ENCODE assay signal across 36 cellular contexts in the genomic region with DNA sequence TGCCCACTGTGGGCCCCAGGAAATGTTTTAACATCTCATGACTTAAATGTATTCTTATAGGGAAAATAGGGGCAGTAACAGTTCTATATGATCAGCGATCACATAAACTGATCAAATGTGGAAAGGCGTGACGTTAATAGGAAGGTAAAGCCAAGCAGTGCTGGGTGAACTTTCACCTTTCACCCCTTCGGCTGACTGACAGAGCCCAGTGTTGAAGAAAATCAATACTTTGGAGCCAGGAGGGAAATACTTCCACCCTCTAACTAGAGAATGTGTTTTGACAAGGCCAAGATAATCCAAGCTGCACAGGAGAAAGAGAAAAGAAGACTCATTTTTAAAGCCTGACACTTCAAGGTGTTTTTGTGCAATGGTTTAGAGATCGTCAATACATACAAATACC.
"Had no signal": no experiment of that assay in that cellular context is flagged by ENCODE, and none has a peak within 500 bp of the region (broad histone marks: within the 10 kb centered on the region; RNA-seq: fewer than 3 reads in every experiment).

No MANE protein-coding gene starts in this region.

- H3K27ac ChIP-seq: ascending aorta, breast epithelium, VCaP had no signal

- H3K27ac Mint-ChIP-seq: activated CD4-positive, alpha-beta memory T cell treated with anti-CD3 and anti-CD28 coated beads, Interleukin-2, amount 10 ng/mL, durations not matched to agents 7 days and 5 days; activated CD4-positive, alpha-beta T cell treated with anti-CD3 and anti-CD28 coated beads for 36 hours; activated CD4-positive, alpha-beta T cell treated with anti-CD3 and anti-CD28 coated beads, Interleukin-2, amount 10 ng/mL, durations not matched to agents 7 days and 5 days; activated CD8-positive, alpha-beta memory T cell treated with anti-CD3 and anti-CD28 coated beads, Interleukin-2, amount 10 ng/mL, durations not matched to agents 7 days and 5 days; activated CD8-positive, alpha-beta T cell treated with anti-CD3 and anti-CD28 coated beads, Interleukin-2, amount 10 ng/mL, durations not matched to agents 7 days and 5 days; activated naive CD4-positive, alpha-beta T cell treated with anti-CD3 and anti-CD28 coated beads, Interleukin-2, amount 10 ng/mL, durations not matched to agents 7 days and 5 days; activated naive CD4-positive, alpha-beta T cell treated with anti-CD3 and anti-CD28 coated beads, Interleukin-2, amount 50 U/mL, for 24 hours; activated naive CD8-positive, alpha-beta T cell; activated naive CD8-positive, alpha-beta T cell treated with anti-CD3 and anti-CD28 coated beads, Interleukin-2, amount 10 ng/mL, durations not matched to agents 7 days and 5 days; activated naive CD8-positive, alpha-beta T cell treated with anti-CD3 and anti-CD28 coated beads, Interleukin-2, amount 50 U/mL, for 24 hours; activated T-cell treated with anti-CD3 and anti-CD28 coated beads, Interleukin-2, amount 50 U/mL, for 24 hours; activated T-helper 2 cell treated with anti-CD3 and anti-CD28 coated beads, Interferon-gamma antibody, Interleukin-2, Interleukin-4, amounts not matched to agents 10 μg/mL and 5 μg/mL and 100 μg/mL, durations not matched to agents 14 hours and 24 hours and 36 hours; T-cell; T-helper 1 cell treated with Interleukin-12 subunit alpha and Interleukin-12 subunit beta and Interleukin-4 antibody, amounts not matched to agents 30 μg/mL and 1 μg/mL, for 36 hours; T-helper 2 cell treated with Interferon-gamma antibody and Interleukin-4, amounts not matched to agents 5 μg/mL and 100 μg/mL, for 36 hours had no signal

- H3K4me1 ChIP-seq: ascending aorta, breast epithelium had no signal

- H3K36me3 ChIP-seq: breast epithelium had no signal

- H3K4me3 Mint-ChIP-seq: activated CD4-positive, alpha-beta memory T cell treated with anti-CD3 and anti-CD28 coated beads, Interleukin-2, amount 10 ng/mL, durations not matched to agents 7 days and 5 days; activated CD4-positive, alpha-beta T cell treated with anti-CD3 and anti-CD28 coated beads for 36 hours; activated CD4-positive, alpha-beta T cell treated with anti-CD3 and anti-CD28 coated beads, Interleukin-2, amount 10 ng/mL, durations not matched to agents 7 days and 5 days; activated CD8-positive, alpha-beta memory T cell treated with anti-CD3 and anti-CD28 coated beads, Interleukin-2, amount 10 ng/mL, durations not matched to agents 7 days and 5 days; activated CD8-positive, alpha-beta T cell treated with anti-CD3 and anti-CD28 coated beads, Interleukin-2, amount 10 ng/mL, durations not matched to agents 7 days and 5 days; activated naive CD4-positive, alpha-beta T cell treated with anti-CD3 and anti-CD28 coated beads, Interleukin-2, amount 10 ng/mL, durations not matched to agents 7 days and 5 days; activated naive CD4-positive, alpha-beta T cell treated with anti-CD3 and anti-CD28 coated beads, Interleukin-2, amount 50 U/mL, for 24 hours; activated naive CD8-positive, alpha-beta T cell; activated naive CD8-positive, alpha-beta T cell treated with anti-CD3 and anti-CD28 coated beads, Interleukin-2, amount 10 ng/mL, durations not matched to agents 7 days and 5 days; activated naive CD8-positive, alpha-beta T cell treated with anti-CD3 and anti-CD28 coated beads, Interleukin-2, amount 50 U/mL, for 24 hours; activated T-cell treated with anti-CD3 and anti-CD28 coated beads, Interleukin-2, amount 50 U/mL, for 24 hours; brain; T-cell; T-helper 1 cell treated with Interleukin-12 subunit alpha and Interleukin-12 subunit beta and Interleukin-4 antibody, amounts not matched to agents 30 μg/mL and 1 μg/mL, for 36 hours; T-helper 2 cell treated with Interferon-gamma antibody and Interleukin-4, amounts not matched to agents 5 μg/mL and 100 μg/mL, for 36 hours had no signal

- DNase-seq: activated CD4-positive, alpha-beta memory T cell treated with anti-CD3 and anti-CD28 coated beads, Interleukin-2, amount 10 ng/mL, durations not matched to agents 7 days and 5 days; activated CD4-positive, alpha-beta T cell treated with anti-CD3 and anti-CD28 coated beads for 1 hour; activated CD4-positive, alpha-beta T cell treated with anti-CD3 and anti-CD28 coated beads for 36 hours; activated CD4-positive, alpha-beta T cell treated with anti-CD3 and anti-CD28 coated beads for 48 hours; activated CD4-positive, alpha-beta T cell treated with anti-CD3 and anti-CD28 coated beads, Interleukin-2, amount 10 ng/mL, durations not matched to agents 7 days and 5 days; activated CD4-positive, alpha-beta T cell treated with anti-CD3 and anti-CD28 coated beads, Interleukin-2, amount 50 U/mL, for 48 hours; activated CD4-positive, CD25-positive, alpha-beta regulatory T cell; activated CD8-positive, alpha-beta memory T cell treated with anti-CD3 and anti-CD28 coated beads for 24 hours; activated CD8-positive, alpha-beta memory T cell treated with anti-CD3 and anti-CD28 coated beads, Interleukin-2, amount 10 ng/mL, durations not matched to agents 7 days and 5 days; activated CD8-positive, alpha-beta memory T cell treated with anti-CD3 and anti-CD28 coated beads, Interleukin-2, amount 50 U/mL, for 48 hours; activated CD8-positive, alpha-beta T cell treated with anti-CD3 and anti-CD28 coated beads, Interleukin-2, amount 10 ng/mL, durations not matched to agents 7 days and 5 days; activated effector memory CD4-positive, alpha-beta T cell treated with Interleukin-2 at 50 U/mL for 16 hours; activated gamma-delta T cell; activated naive CD4-positive, alpha-beta T cell treated with anti-CD3 and anti-CD28 coated beads, Interleukin-2, amount 10 ng/mL, durations not matched to agents 7 days and 5 days; activated naive CD4-positive, alpha-beta T cell treated with Interleukin-2 at 50 U/mL for 16 hours; activated naive CD8-positive, alpha-beta T cell treated with anti-CD3 and anti-CD28 coated beads, Interleukin-2, amount 10 ng/mL, durations not matched to agents 7 days and 5 days; activated naive CD8-positive, alpha-beta T cell treated with anti-CD3 and anti-CD28 coated beads, Interleukin-2, amount 50 U/mL, for 24 hours; activated T-cell treated with anti-CD3 and anti-CD28 coated beads, Interleukin-2, amount 50 U/mL, for 24 hours; activated T-cell treated with anti-CD3 and anti-CD28 coated beads, Interleukin-2, amount 50 U/mL, for 48 hours; amygdala; anterior cingulate cortex; central memory CD4-positive, alpha-beta T cell; T-cell; T-helper 2 cell; T-helper 9 cell had no signal

- FAIRE-seq: TTC549 had no signal

- H3K9me3 ChIP-seq: ascending aorta, breast epithelium had no signal

- H3K27me3 ChIP-seq: ascending aorta, breast epithelium had no signal

- ATAC-seq: activated CD4-positive, alpha-beta T cell treated with anti-CD3 and anti-CD28 coated beads for 36 hours; activated CD4-positive, CD25-positive, alpha-beta regulatory T cell treated with anti-CD3 and anti-CD28 coated beads, Interleukin-2, amount 50 U/mL, for 24 hours; activated CD8-positive, alpha-beta memory T cell treated with anti-CD3 and anti-CD28 coated beads, Interleukin-2, amount 10 ng/mL, durations not matched to agents 7 days and 5 days; activated CD8-positive, alpha-beta T cell treated with anti-CD3 and anti-CD28 coated beads, Interleukin-2, amount 10 ng/mL, durations not matched to agents 7 days and 5 days; activated naive CD8-positive, alpha-beta T cell treated with anti-CD3 and anti-CD28 coated beads, Interleukin-2, amount 50 U/mL, for 24 hours; T-cell had no signal

- H3K4me3 ChIP-seq: ascending aorta, breast epithelium had no signal

- H3K27me3 Mint-ChIP-seq: activated CD4-positive, alpha-beta memory T cell treated with anti-CD3 and anti-CD28 coated beads, Interleukin-2, amount 10 ng/mL, durations not matched to agents 7 days and 5 days; activated CD4-positive, alpha-beta T cell treated with anti-CD3 and anti-CD28 coated beads for 36 hours; activated CD4-positive, alpha-beta T cell treated with anti-CD3 and anti-CD28 coated beads, Interleukin-2, amount 10 ng/mL, durations not matched to agents 7 days and 5 days; activated CD8-positive, alpha-beta memory T cell treated with anti-CD3 and anti-CD28 coated beads, Interleukin-2, amount 10 ng/mL, durations not matched to agents 7 days and 5 days; activated naive CD4-positive, alpha-beta T cell treated with anti-CD3 and anti-CD28 coated beads, Interleukin-2, amount 10 ng/mL, durations not matched to agents 7 days and 5 days; activated naive CD4-positive, alpha-beta T cell treated with anti-CD3 and anti-CD28 coated beads, Interleukin-2, amount 50 U/mL, for 24 hours; activated naive CD8-positive, alpha-beta T cell; activated naive CD8-positive, alpha-beta T cell treated with anti-CD3 and anti-CD28 coated beads, Interleukin-2, amount 10 ng/mL, durations not matched to agents 7 days and 5 days; activated naive CD8-positive, alpha-beta T cell treated with anti-CD3 and anti-CD28 coated beads, Interleukin-2, amount 50 U/mL, for 24 hours; activated T-cell treated with anti-CD3 and anti-CD28 coated beads, Interleukin-2, amount 50 U/mL, for 24 hours; brain; T-cell had no signal

- H3K9me3 Mint-ChIP-seq: activated CD4-positive, alpha-beta memory T cell treated with anti-CD3 and anti-CD28 coated beads, Interleukin-2, amount 10 ng/mL, durations not matched to agents 7 days and 5 days; activated CD4-positive, alpha-beta T cell treated with anti-CD3 and anti-CD28 coated beads, Interleukin-2, amount 10 ng/mL, durations not matched to agents 7 days and 5 days; activated naive CD4-positive, alpha-beta T cell treated with anti-CD3 and anti-CD28 coated beads, Interleukin-2, amount 10 ng/mL, durations not matched to agents 7 days and 5 days; activated naive CD4-positive, alpha-beta T cell treated with anti-CD3 and anti-CD28 coated beads, Interleukin-2, amount 50 U/mL, for 24 hours; activated naive CD8-positive, alpha-beta T cell treated with anti-CD3 and anti-CD28 coated beads, Interleukin-2, amount 10 ng/mL, durations not matched to agents 7 days and 5 days; activated naive CD8-positive, alpha-beta T cell treated with anti-CD3 and anti-CD28 coated beads, Interleukin-2, amount 50 U/mL, for 24 hours; activated T-cell treated with anti-CD3 and anti-CD28 coated beads, Interleukin-2, amount 50 U/mL, for 24 hours; activated T-helper 2 cell treated with anti-CD3 and anti-CD28 coated beads, Interferon-gamma antibody, Interleukin-2, Interleukin-4, amounts not matched to agents 10 μg/mL and 5 μg/mL and 100 μg/mL, durations not matched to agents 14 hours and 24 hours and 36 hours; brain; T-cell; T-helper 1 cell treated with Interleukin-12 subunit alpha and Interleukin-12 subunit beta and Interleukin-4 antibody, amounts not matched to agents 30 μg/mL and 1 μg/mL, for 36 hours; T-helper 2 cell treated with Interferon-gamma antibody and Interleukin-4, amounts not matched to agents 5 μg/mL and 100 μg/mL, for 36 hours had no signal

- H3K4me1 Mint-ChIP-seq: activated CD4-positive, alpha-beta memory T cell treated with anti-CD3 and anti-CD28 coated beads, Interleukin-2, amount 10 ng/mL, durations not matched to agents 7 days and 5 days; activated CD4-positive, alpha-beta T cell treated with anti-CD3 and anti-CD28 coated beads, Interleukin-2, amount 10 ng/mL, durations not matched to agents 7 days and 5 days; activated CD8-positive, alpha-beta memory T cell treated with anti-CD3 and anti-CD28 coated beads, Interleukin-2, amount 10 ng/mL, durations not matched to agents 7 days and 5 days; activated naive CD4-positive, alpha-beta T cell treated with anti-CD3 and anti-CD28 coated beads, Interleukin-2, amount 10 ng/mL, durations not matched to agents 7 days and 5 days; activated naive CD4-positive, alpha-beta T cell treated with anti-CD3 and anti-CD28 coated beads, Interleukin-2, amount 50 U/mL, for 24 hours; activated naive CD8-positive, alpha-beta T cell treated with anti-CD3 and anti-CD28 coated beads, Interleukin-2, amount 10 ng/mL, durations not matched to agents 7 days and 5 days; T-cell had no signal
